1 cellular context compared by ENCODE assay signal in genomic region chr4:70992354-70992753, GRCh38.
TF ChIP-seq lines count a peak whose summit lies in the region.

No MANE protein-coding gene starts in this region.

TF ChIP-seq in GM23338, 12 proteins besides CTCF, POLR2A, EP300 and RAD21 (continued from another document):
- TF ChIP-seq, protein P1, sequence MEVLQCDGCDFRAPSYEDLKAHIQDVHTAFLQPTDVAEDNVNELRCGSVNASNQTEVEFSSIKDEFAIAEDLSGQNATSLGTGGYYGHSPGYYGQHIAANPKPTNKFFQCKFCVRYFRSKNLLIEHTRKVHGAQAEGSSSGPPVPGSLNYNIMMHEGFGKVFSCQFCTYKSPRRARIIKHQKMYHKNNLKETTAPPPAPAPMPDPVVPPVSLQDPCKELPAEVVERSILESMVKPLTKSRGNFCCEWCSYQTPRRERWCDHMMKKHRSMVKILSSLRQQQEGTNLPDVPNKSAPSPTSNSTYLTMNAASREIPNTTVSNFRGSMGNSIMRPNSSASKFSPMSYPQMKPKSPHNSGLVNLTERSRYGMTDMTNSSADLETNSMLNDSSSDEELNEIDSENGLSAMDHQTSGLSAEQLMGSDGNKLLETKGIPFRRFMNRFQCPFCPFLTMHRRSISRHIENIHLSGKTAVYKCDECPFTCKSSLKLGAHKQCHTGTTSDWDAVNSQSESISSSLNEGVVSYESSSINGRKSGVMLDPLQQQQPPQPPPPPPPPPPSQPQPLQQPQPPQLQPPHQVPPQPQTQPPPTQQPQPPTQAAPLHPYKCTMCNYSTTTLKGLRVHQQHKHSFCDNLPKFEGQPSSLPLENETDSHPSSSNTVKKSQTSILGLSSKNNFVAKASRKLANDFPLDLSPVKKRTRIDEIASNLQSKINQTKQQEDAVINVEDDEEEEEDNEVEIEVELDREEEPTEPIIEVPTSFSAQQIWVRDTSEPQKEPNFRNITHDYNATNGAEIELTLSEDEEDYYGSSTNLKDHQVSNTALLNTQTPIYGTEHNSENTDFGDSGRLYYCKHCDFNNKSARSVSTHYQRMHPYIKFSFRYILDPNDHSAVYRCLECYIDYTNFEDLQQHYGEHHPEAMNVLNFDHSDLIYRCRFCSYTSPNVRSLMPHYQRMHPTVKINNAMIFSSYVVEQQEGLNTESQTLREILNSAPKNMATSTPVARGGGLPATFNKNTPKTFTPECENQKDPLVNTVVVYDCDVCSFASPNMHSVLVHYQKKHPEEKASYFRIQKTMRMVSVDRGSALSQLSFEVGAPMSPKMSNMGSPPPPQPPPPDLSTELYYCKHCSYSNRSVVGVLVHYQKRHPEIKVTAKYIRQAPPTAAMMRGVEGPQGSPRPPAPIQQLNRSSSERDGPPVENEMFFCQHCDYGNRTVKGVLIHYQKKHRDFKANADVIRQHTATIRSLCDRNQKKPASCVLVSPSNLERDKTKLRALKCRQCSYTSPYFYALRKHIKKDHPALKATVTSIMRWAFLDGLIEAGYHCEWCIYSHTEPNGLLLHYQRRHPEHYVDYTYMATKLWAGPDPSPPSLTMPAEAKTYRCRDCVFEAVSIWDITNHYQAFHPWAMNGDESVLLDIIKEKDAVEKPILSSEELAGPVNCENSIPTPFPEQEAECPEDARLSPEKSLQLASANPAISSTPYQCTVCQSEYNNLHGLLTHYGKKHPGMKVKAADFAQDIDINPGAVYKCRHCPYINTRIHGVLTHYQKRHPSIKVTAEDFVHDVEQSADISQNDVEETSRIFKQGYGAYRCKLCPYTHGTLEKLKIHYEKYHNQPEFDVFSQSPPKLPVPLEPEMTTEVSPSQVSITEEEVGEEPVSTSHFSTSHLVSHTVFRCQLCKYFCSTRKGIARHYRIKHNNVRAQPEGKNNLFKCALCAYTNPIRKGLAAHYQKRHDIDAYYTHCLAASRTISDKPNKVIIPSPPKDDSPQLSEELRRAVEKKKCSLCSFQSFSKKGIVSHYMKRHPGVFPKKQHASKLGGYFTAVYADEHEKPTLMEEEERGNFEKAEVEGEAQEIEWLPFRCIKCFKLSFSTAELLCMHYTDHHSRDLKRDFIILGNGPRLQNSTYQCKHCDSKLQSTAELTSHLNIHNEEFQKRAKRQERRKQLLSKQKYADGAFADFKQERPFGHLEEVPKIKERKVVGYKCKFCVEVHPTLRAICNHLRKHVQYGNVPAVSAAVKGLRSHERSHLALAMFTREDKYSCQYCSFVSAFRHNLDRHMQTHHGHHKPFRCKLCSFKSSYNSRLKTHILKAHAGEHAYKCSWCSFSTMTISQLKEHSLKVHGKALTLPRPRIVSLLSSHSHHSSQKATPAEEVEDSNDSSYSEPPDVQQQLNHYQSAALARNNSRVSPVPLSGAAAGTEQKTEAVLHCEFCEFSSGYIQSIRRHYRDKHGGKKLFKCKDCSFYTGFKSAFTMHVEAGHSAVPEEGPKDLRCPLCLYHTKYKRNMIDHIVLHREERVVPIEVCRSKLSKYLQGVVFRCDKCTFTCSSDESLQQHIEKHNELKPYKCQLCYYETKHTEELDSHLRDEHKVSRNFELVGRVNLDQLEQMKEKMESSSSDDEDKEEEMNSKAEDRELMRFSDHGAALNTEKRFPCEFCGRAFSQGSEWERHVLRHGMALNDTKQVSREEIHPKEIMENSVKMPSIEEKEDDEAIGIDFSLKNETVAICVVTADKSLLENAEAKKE (CRISPR knock-in tag; IDR thresholded peaks at IDR 0.05) = no peak
- no peak for TF ChIP-seq CREB1 (CRISPR knock-in tag; IDR thresholded peaks at IDR 0.05; ENCODE audit: low read depth)
TF ChIP-seq in GM23338: peak in this region for 0.
